Comparison of ENCODE assay signal across 8 cellular contexts in the genomic region with DNA sequence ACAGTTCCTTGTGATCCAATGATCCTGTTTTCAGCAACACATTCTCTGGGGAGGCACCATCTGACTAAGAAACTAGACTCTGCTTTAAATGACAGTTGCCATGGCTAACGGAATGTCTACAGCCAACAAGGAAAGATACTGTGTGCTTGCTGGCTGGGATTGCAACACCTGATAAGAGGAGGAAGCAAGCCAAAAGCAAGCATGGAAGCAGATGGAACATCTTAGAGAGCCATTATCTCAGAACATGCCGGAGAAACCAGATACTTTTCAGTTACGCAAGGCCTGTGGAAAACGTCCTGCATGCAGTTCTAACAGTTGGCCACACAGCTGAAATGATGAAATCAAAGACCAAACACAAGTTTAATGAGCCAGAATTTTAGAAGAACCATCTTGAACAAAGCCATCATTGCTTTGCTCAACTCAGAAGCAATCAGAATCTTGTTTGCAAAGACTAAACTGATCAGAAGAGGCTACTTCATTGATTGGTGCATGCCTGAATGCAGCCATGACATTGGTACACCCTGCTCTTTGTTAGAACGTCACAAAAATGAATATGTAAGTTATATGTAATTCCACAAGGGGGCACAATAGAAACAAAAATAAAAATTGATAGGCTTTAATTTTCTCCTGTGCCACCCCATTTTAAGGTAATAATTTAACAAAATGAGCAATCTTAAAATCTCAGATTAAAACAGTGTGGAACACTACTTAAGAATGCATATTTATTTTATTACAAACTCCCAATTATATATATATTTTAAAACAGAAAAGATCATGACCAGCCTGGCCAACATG. TPM values are rescaled to one million over a fixed set of nuclear protein-coding genes. Genes with fewer than 3 reads are reported as not detected.
A peak's percentile ranks its signal among the peaks of the same experiment; 100 is the strongest.
DNase-seq lines count a peak whose midpoint lies in the region; ATAC-seq and TF ChIP-seq lines count a peak whose summit lies in the region.

No MANE protein-coding gene starts in this region.

- no peak overlapping the region for H3K4me3 ChIP-seq in AG04450 (ENCODE audit: low read depth, low read length)
- no peak overlapping the region for H3K4me3 ChIP-seq in NB4 (ENCODE audit: low read depth, low read length)
- no peak overlapping the region for H3K4me3 ChIP-seq in esophagus squamous epithelium
- no peak overlapping the region for H3K4me3 ChIP-seq in naive thymus-derived CD4-positive, alpha-beta T cell (ENCODE audit: low read length)

- TF ChIP-seq CTCF in AG04450 (IDR thresholded peaks at IDR 0.05; ENCODE audit: low read depth, low read length), result peak; percentile 59
- TF ChIP-seq CTCF in GM10248 (IDR thresholded peaks at IDR 0.05; ENCODE audit: control extremely low read depth, extremely low read depth, low read depth, missing control alignments), result peak; percentile 22
- TF ChIP-seq CTCF in NB4 (IDR thresholded peaks at IDR 0.05; ENCODE audit: low read depth, low read length), result no peak
- peak in 5 of 6 experiments; percentile 56 to 74 (median 67) for TF ChIP-seq CTCF in esophagus squamous epithelium (IDR thresholded peaks at IDR 0.05)

- CTCF ChIA-PET in AG04450 (lab: Charles Lee), result interaction anchor here (0.6 to 4.1 kb wide), 10 partner anchors 12 to 148 kb away, joined by 3 to 29 read pairs (median 4); a partner anchor contains a TSS
- CTCF ChIA-PET in GM10248 (lab: Yijun Ruan, JAX), result interaction anchor here (0.6 to 4.7 kb wide), 15 partner anchors 9 to 563 kb away, joined by 3 to 74 read pairs (median 3); no protein-coding TSS in a partner anchor
- CTCF ChIA-PET in naive thymus-derived CD4-positive, alpha-beta T cell (lab: Charles Lee), result interaction anchor here (0.6 to 5.1 kb wide), 5 partner anchors 64 to 1068 kb away, joined by 3 to 46 read pairs (median 4); no protein-coding TSS in a partner anchor

- intact Hi-C loops in esophagus squamous epithelium (cut with DNase I), result loop anchor here (5.0 to 10.0 kb wide), 3 partner anchors 74 to 556 kb away; no protein-coding TSS in a partner anchor
- intact Hi-C loops in naive thymus-derived CD4-positive, alpha-beta T cell (cut with micrococcal nuclease), result loop anchor here (1.0 to 5.0 kb wide), 6 partner anchors 59 to 1061 kb away; a partner anchor contains a TSS

- H3K27ac Mint-ChIP-seq in naive thymus-derived CD4-positive, alpha-beta T cell, result no peak overlapping the region

- no peaks in the 10 kb centered on the region for H3K36me3 ChIP-seq in esophagus squamous epithelium
- H3K36me3 ChIP-seq in naive thymus-derived CD4-positive, alpha-beta T cell (ENCODE audit: control insufficient read depth in 2 of 3, insufficient read depth in 3 of 3, low read length in 3 of 3), result no peaks in the 10 kb centered on the region

- 32 to 33% methylated on average over 5 of the region's 5 CpGs for WGBS in esophagus squamous epithelium, 2 donors

- peak overlapping the region; percentile 74 for H3K27ac ChIP-seq in AG04450 (ENCODE audit: low read depth, low read length)
- peak overlapping the region in 2 of 4 donors; percentile 23 to 48 for H3K27ac ChIP-seq in esophagus squamous epithelium
- no peak overlapping the region for H3K27ac ChIP-seq in naive thymus-derived CD4-positive, alpha-beta T cell (ENCODE audit: low read depth, low read length)

- no peaks in the 10 kb centered on the region for H3K36me3 Mint-ChIP-seq in naive thymus-derived CD4-positive, alpha-beta T cell

- TF ChIP-seq POLR2A in NB4 (IDR thresholded peaks at IDR 0.05; ENCODE audit: extremely low read depth, insufficient read length), result no peak
- no peak for TF ChIP-seq POLR2A in esophagus squamous epithelium (IDR thresholded peaks at IDR 0.05)

- H3K27me3 Mint-ChIP-seq in naive thymus-derived CD4-positive, alpha-beta T cell, result peaks cover 0 to 28% (median 0%) of the 10 kb centered on the region in 5 donors

- H3K9me3 Mint-ChIP-seq in naive thymus-derived CD4-positive, alpha-beta T cell, result no peaks in the 10 kb centered on the region

- H3K4me3 Mint-ChIP-seq in naive thymus-derived CD4-positive, alpha-beta T cell, result no peak overlapping the region

- ATAC-seq in naive thymus-derived CD4-positive, alpha-beta T cell, result peak; percentile 99

- POLR2A ChIA-PET in AG04450 (lab: Yijun Ruan, JAX) (interaction anchor here (0.6 to 1.9 kb wide), 5 partner anchors 31 to 847 kb away, joined by 3 to 7 read pairs (median 3); no protein-coding TSS in a partner anchor), GM10248 (lab: Yijun Ruan, JAX) (no interaction called here)
- POLR2A ChIA-PET in naive thymus-derived CD4-positive, alpha-beta T cell (lab: Charles Lee), result no interaction called here

- H3K4me1 ChIP-seq in esophagus squamous epithelium, result peaks cover 0 to 5% (median 0%) of the 10 kb centered on the region in 3 donors
- H3K4me1 ChIP-seq in naive thymus-derived CD4-positive, alpha-beta T cell (ENCODE audit: control insufficient read depth in 2 of 2, insufficient read depth in 2 of 2, low read length in 2 of 2), result no peaks in the 10 kb centered on the region

- H3K27me3 ChIP-seq in AG04450 (ENCODE audit: control insufficient read depth, insufficient read depth, low read length), result no peaks in the 10 kb centered on the region
- H3K27me3 ChIP-seq in esophagus squamous epithelium, result no peaks in the 10 kb centered on the region
- H3K27me3 ChIP-seq in naive thymus-derived CD4-positive, alpha-beta T cell (ENCODE audit: control insufficient read depth in 2 of 2, insufficient read depth in 2 of 2, low read length in 2 of 2), result no peaks in the 10 kb centered on the region

- DNase-seq in AG04450 (ENCODE audit: low read depth, low spot score) (peak; percentile 96), GM10248 (ENCODE audit: extremely low spot score) (peak; percentile 69), HCEC 1CT (peak; percentile 89), NB4 (ENCODE audit: low read depth) (peak; percentile 67), T1000 (lab: John Stamatoyannopoulos, UW) (peak; percentile 45), esophagus squamous epithelium (lab: John Stamatoyannopoulos, UW) (no peak), NCI-H774 (lab: John Stamatoyannopoulos, UW) (no peak)
- peak in 7 of 9 donors; percentile 48 to 76 (median 62) for DNase-seq in naive thymus-derived CD4-positive, alpha-beta T cell

- H3K9me3 ChIP-seq in AG04450 (ENCODE audit: control insufficient read depth, insufficient read depth, low read length) (no peaks in the 10 kb centered on the region), esophagus squamous epithelium (no peaks in the 10 kb centered on the region)
- no peaks in the 10 kb centered on the region for H3K9me3 ChIP-seq in naive thymus-derived CD4-positive, alpha-beta T cell (ENCODE audit: control insufficient read depth in 2 of 3, low read length in 3 of 3)

- no peaks in the 10 kb centered on the region for H3K4me1 Mint-ChIP-seq in naive thymus-derived CD4-positive, alpha-beta T cell

RNA-seq across cellular contexts. Expression of a gene that starts 50.8 kb away (rescaled TPM):
- 36.0 and 42.5 TPM in 2 replicates for polyA plus RNA-seq in AG04450 (2011; rRNA removed)
- 43.1 and 56.9 TPM in 2 replicates for polyA minus RNA-seq in AG04450 (2011; rRNA and poly(A)+ RNA removed)
- total RNA-seq in esophagus squamous epithelium, result 10 to 100 TPM in 1 of 4 donors, 1 to 10 TPM in 2, not detected in 1; 2.0 to 18.1 (median 3.1) TPM
- not detected for total RNA-seq in naive thymus-derived CD4-positive, alpha-beta T cell
- not detected for polyA plus RNA-seq in naive thymus-derived CD4-positive, alpha-beta T cell

RNA-seq across cellular contexts. Expression of a gene that starts 57.9 kb away (rescaled TPM):
- 35.1 and 48.7 TPM in 2 replicates for polyA plus RNA-seq in AG04450 (2011; rRNA removed)
- 12.0 and 32.3 TPM in 2 replicates for polyA minus RNA-seq in AG04450 (2011; rRNA and poly(A)+ RNA removed)
- 10 to 100 TPM; 22.7 to 38.9 (median 30.6) TPM for total RNA-seq in esophagus squamous epithelium
- 10 to 100 TPM; 56.3 to 87.0 (median 63.8) TPM for total RNA-seq in naive thymus-derived CD4-positive, alpha-beta T cell
- 10 to 100 TPM; 35.0 to 38.9 TPM for polyA plus RNA-seq in naive thymus-derived CD4-positive, alpha-beta T cell

Comparison
In these comparisons a context has a peak if more than half of its experiments do, and no peak if none do; other contexts are left out.
1. DNase-seq: peak in AG04450 (single experiment), GM10248 (single experiment), HCEC 1CT (single experiment), NB4 (single experiment), T1000 (single experiment) and naive thymus-derived CD4-positive, alpha-beta T cell (7 of 9); none in esophagus squamous epithelium (single experiment) and NCI-H774 (single experiment).